Comparison of ENCODE assay signal across 13 cellular contexts in the genomic region with DNA sequence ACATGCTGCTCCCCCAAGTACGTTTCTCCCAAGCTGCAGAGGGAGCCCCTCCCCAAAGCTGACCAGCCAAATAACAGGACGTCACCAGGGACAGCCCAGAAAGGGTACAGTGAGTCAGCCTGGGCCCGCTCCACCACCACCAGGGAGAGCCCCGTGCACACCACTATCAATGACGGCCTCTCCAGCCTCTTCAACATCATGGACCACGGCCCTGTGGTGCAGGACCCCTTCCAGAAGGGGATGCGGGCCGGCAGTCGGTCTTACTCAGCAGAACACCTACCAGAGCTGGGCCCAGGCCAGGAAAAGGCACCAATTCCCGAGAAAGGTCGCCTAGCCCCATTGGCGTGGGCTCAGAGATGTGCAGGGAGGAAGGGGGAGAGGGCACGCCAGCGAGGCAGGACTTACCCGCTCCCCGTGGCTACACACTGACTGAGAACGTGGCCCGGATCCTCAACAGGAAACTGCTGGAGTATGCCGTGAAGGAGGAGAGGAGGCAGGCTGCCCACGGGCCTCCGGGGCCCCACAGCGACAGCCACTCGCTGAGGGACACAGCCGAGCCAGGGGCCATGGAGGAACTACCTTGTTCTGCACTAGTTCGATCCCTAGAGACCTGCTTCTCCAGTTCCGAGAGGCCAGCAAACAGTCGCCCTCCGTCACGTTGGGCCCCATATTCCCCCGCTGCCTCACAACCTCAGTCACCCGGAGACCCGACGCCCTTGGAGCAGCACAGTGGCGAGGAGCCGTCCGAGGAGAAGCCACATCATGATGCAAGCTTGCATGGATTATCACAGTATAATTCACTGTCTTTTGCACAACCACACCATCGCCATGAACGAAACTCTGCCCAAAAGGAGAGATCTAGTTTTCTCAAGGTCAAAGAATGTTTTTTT.
DNase-seq lines count a peak whose midpoint lies in the region; ATAC-seq and TF ChIP-seq lines count a peak whose summit lies in the region.
"Had no signal": no experiment of that assay in that cellular context is flagged by ENCODE, and none has a peak within 500 bp of the region (broad histone marks: within the 10 kb centered on the region; RNA-seq: fewer than 3 reads in every experiment).

No MANE protein-coding gene starts in this region.

- no peaks in the 10 kb centered on the region for H3K27me3 Mint-ChIP-seq in endodermal cell (ENCODE audit: insufficient read depth)

- no peak for TF ChIP-seq CTCF in endodermal cell (conservative IDR thresholded peaks at IDR 0.05)
- TF ChIP-seq CTCF in ovary (IDR thresholded peaks at IDR 0.05) = no peak

- DNase-seq in Right ventricle myocardium inferior (ENCODE audit: missing footprints) (peak; percentile 51), left ventricle myocardium superior (no peak), endodermal cell (peak; percentile 43), ovary (peak in 3 of 5 donors; percentile 11 to 21 (median 12)), aorta (peak; percentile 29 to 68), iPS-NIHi11 (ENCODE audit: low spot score) (no peak), DMS79 treated with DMSO at 0.1 percent for 48 hours (lab: John Stamatoyannopoulos, UW) (no peak)
- DNase-seq: 8988T, DMS 273 treated with DMSO at 0.1 percent for 48 hours, NCI-H1092 had no signal

- H3K4me3 ChIP-seq in endodermal cell (ENCODE audit: low read length) (no peak overlapping the region), ovary (no peak overlapping the region), aorta (ENCODE audit: low read length in 2 of 2) (no peak overlapping the region)
- H3K4me3 ChIP-seq: BLaER1 treated with 17β-estradiol and CSF1 and Interleukin-3, amounts not matched to agents 10 nM and 100 nM had no signal

- H3K4me3 Mint-ChIP-seq in endodermal cell = no peak overlapping the region

- H3K36me3 Mint-ChIP-seq in endodermal cell (ENCODE audit: low read depth) = no peaks in the 10 kb centered on the region

- H3K9me3 Mint-ChIP-seq in endodermal cell = no peaks in the 10 kb centered on the region

- H3K27ac ChIP-seq in endodermal cell (ENCODE audit: low read depth, low read length) = no peak overlapping the region
- H3K27ac ChIP-seq in ovary = no peak overlapping the region
- H3K27ac ChIP-seq in aorta (ENCODE audit: low read depth in 1 of 2, low read length in 2 of 2) = no peak overlapping the region
- H3K27ac ChIP-seq: BLaER1 treated with 17β-estradiol and CSF1 and Interleukin-3, amounts not matched to agents 10 nM and 100 nM; KMS-11 had no signal

- no peak for ATAC-seq in Right ventricle myocardium inferior
- no peak for ATAC-seq in left ventricle myocardium superior
- ATAC-seq in aorta (ENCODE audit: low FRiP score) = peak; percentile 44
- ATAC-seq in HG02678 (IDR thresholded peaks at IDR 0.05; ENCODE audit: unreplicated experiment) = no peak

- H3K9ac ChIP-seq in endodermal cell (ENCODE audit: extremely low read depth, low read length, poor library complexity, severe bottlenecking) = no peak overlapping the region
- H3K9ac ChIP-seq: BLaER1 treated with 17β-estradiol and CSF1 and Interleukin-3, amounts not matched to agents 10 nM and 100 nM; KMS-11 had no signal

- H3K36me3 ChIP-seq in endodermal cell (ENCODE audit: control insufficient read depth, insufficient read depth, low read length) = no peaks in the 10 kb centered on the region
- H3K36me3 ChIP-seq in ovary = no peaks in the 10 kb centered on the region
- no peaks in the 10 kb centered on the region for H3K36me3 ChIP-seq in aorta (ENCODE audit: control insufficient read depth in 1 of 2, insufficient read depth in 2 of 2, low read length in 1 of 2)
- H3K36me3 ChIP-seq: BLaER1 treated with 17β-estradiol and CSF1 and Interleukin-3, amounts not matched to agents 10 nM and 100 nM had no signal

- no peak overlapping the region for H3K27ac Mint-ChIP-seq in endodermal cell

- H3K4me1 Mint-ChIP-seq in endodermal cell = no peaks in the 10 kb centered on the region

- intact Hi-C loops in Right ventricle myocardium inferior (cut with DNase I) (no loop called here), left ventricle myocardium superior (cut with micrococcal nuclease) (no loop called here), ovary (cut with DNase I) (no loop called here), aorta (cut with DNase I) (no loop called here)

- no peaks in the 10 kb centered on the region for H3K27me3 ChIP-seq in endodermal cell (ENCODE audit: control insufficient read depth, insufficient read depth, low read length, poor library complexity, severe bottlenecking)
- H3K27me3 ChIP-seq in ovary = no peaks in the 10 kb centered on the region
- no peaks in the 10 kb centered on the region for H3K27me3 ChIP-seq in aorta (ENCODE audit: control insufficient read depth in 1 of 2, insufficient read depth in 2 of 2, low read length in 1 of 2)
- H3K27me3 ChIP-seq: BLaER1 treated with 17β-estradiol and CSF1 and Interleukin-3, amounts not matched to agents 10 nM and 100 nM had no signal

- H3K9me3 ChIP-seq in endodermal cell (ENCODE audit: control insufficient read depth, low read length) (no peaks in the 10 kb centered on the region), ovary (no peaks in the 10 kb centered on the region), aorta (ENCODE audit: control insufficient read depth, low read length) (no peaks in the 10 kb centered on the region)
- H3K9me3 ChIP-seq: BLaER1 treated with 17β-estradiol and CSF1 and Interleukin-3, amounts not matched to agents 10 nM and 100 nM had no signal

- no peak for TF ChIP-seq EP300 in ovary (IDR thresholded peaks at IDR 0.05)

- H3K4me1 ChIP-seq in endodermal cell (ENCODE audit: control insufficient read depth, insufficient read depth, low read length) (no peaks in the 10 kb centered on the region), ovary (ENCODE audit: insufficient read depth) (no peaks in the 10 kb centered on the region), aorta (ENCODE audit: control insufficient read depth in 1 of 2, insufficient read depth in 2 of 2, low read length in 2 of 2) (no peaks in the 10 kb centered on the region)
- H3K4me1 ChIP-seq: BLaER1 treated with 17β-estradiol and CSF1 and Interleukin-3, amounts not matched to agents 10 nM and 100 nM had no signal

- 93 to 96% methylated on average over 31 to 38 of the region's 38 CpGs for WGBS in endodermal cell (ENCODE audit: insufficient coverage in 1 of 2, insufficient read length in 1 of 2), 2 experiments
- WGBS in ovary, 3 donors = 81 to 88% (median 84%) methylated on average over 37 to 38 of the region's 38 CpGs
- 82 to 87% methylated on average over 34 to 38 of the region's 38 CpGs for WGBS in aorta, 2 donors

- no peak for TF ChIP-seq POLR2A in ovary (IDR thresholded peaks at IDR 0.05)

Comparison
In these comparisons a context has a peak if more than half of its experiments do, and no peak if none do; other contexts are left out.
1. DNase-seq: peak in Right ventricle myocardium inferior (single experiment), endodermal cell (single experiment), ovary (3 of 5) and aorta (2 of 2); none in left ventricle myocardium superior (single experiment), iPS-NIHi11 (single experiment) and DMS79 treated with DMSO at 0.1 percent for 48 hours (single experiment).